12 cellular contexts compared by ENCODE assay signal in genomic region chr18:55376387-55376786, GRCh38.
DNase-seq lines count a peak whose midpoint lies in the region; ATAC-seq and TF ChIP-seq lines count a peak whose summit lies in the region.
"Had no signal": no experiment of that assay in that cellular context is flagged by ENCODE, and none has a peak within 500 bp of the region (broad histone marks: within the 10 kb centered on the region; RNA-seq: fewer than 3 reads in every experiment).

No MANE protein-coding gene starts in this region.

- no peak overlapping the region for H2AFZ ChIP-seq in OCI-LY7 (ENCODE audit: low read length)

- BruUV-seq in OCI-LY7 (replicated peaks; lab: Mats Ljungman, UMichigan): no TSS peak

- TF ChIP-seq EP300 in stomach (IDR thresholded peaks at IDR 0.05): no peak

- no peaks in the 10 kb centered on the region for H3K9me2 ChIP-seq in OCI-LY7 (ENCODE audit: insufficient read depth, low read length)

- 0 out of 2 replicates have a peak overlapping the region, but pooled peaks have one; percentile 9 for H3K4me2 ChIP-seq in OCI-LY7 (ENCODE audit: low read length)

- H3K4me1 ChIP-seq in OCI-LY7 (ENCODE audit: insufficient read depth, low read length, poor library complexity, severe bottlenecking) (no peaks in the 10 kb centered on the region), right atrium auricular region (no peaks in the 10 kb centered on the region), stomach (no peaks in the 10 kb centered on the region)
- H3K4me1 ChIP-seq: vagina had no signal

- no peak for DNase-seq in OCI-LY7 (ENCODE audit: low spot score)
- no peak for DNase-seq in stimulated activated CD4-positive, alpha-beta T cell treated with anti-CD3 and anti-CD28 coated beads, Interleukin-12 subunit alpha, Interleukin-12 subunit beta, amount 100 ng/mL, for 4 hours
- DNase-seq in DMS53 (lab: John Stamatoyannopoulos, UW): no peak
- DNase-seq in right atrium auricular region (ENCODE audit: low spot score): no peak
- DNase-seq in stomach: no peak
- DNase-seq: amniotic stem cell, NCI-H1694, SHP77 had no signal

- POLR2A ChIA-PET in OCI-LY7 (lab: Charles Lee): no interaction called here

- H3K36me3 ChIP-seq in OCI-LY7 (ENCODE audit: insufficient read depth, low read length): peaks cover 14% of the 10 kb centered on the region
- no peaks in the 10 kb centered on the region for H3K36me3 ChIP-seq in right atrium auricular region
- H3K36me3 ChIP-seq in stomach: no peaks in the 10 kb centered on the region
- H3K36me3 ChIP-seq: vagina had no signal

- intact Hi-C loops in OCI-LY7 (cut with micrococcal nuclease; ENCODE audit: unreplicated experiment): no loop called here
- intact Hi-C loops in stomach (cut with DNase I; ENCODE audit: low total_unique reads): no loop called here

- TF ChIP-seq CTCF in OCI-LY7 (conservative IDR thresholded peaks at IDR 0.05; ENCODE audit: low read length) (no peak), right atrium auricular region (IDR thresholded peaks at IDR 0.05) (no peak), stomach (IDR thresholded peaks at IDR 0.05) (no peak)

- H3K27ac ChIP-seq in OCI-LY7 (ENCODE audit: low read depth, low read length, poor library complexity, severe bottlenecking) (no peak overlapping the region), right atrium auricular region (no peak overlapping the region), stomach (no peak overlapping the region)
- H3K27ac ChIP-seq: vagina had no signal

- no peaks in the 10 kb centered on the region for H3K27me3 ChIP-seq in right atrium auricular region
- H3K27me3 ChIP-seq in stomach: no peaks in the 10 kb centered on the region
- H3K27me3 ChIP-seq: vagina had no signal

- TF ChIP-seq POLR2A in stomach (IDR thresholded peaks at IDR 0.05): no peak

- CTCF ChIA-PET in OCI-LY7 (lab: Charles Lee; ENCODE audit: unreplicated experiment): no interaction called here

- ATAC-seq in GM18517 (IDR thresholded peaks at IDR 0.05; ENCODE audit: unreplicated experiment) (peak; percentile 97), GM21367 (IDR thresholded peaks at IDR 0.05; ENCODE audit: unreplicated experiment) (peak; percentile 93), HG03060 (IDR thresholded peaks at IDR 0.05; ENCODE audit: low read depth, unreplicated experiment) (peak; percentile 91)

- peaks cover 31% of the 10 kb centered on the region for H3K79me2 ChIP-seq in OCI-LY7 (ENCODE audit: insufficient read depth, low read depth, low read length)

- H4K20me1 ChIP-seq in OCI-LY7 (ENCODE audit: insufficient read depth, low read length): no peaks in the 10 kb centered on the region

- 79 to 85% (median 83%) methylated on average over 2 of the region's 2 CpGs for WGBS in stomach, 5 donors

- no peak overlapping the region for H3K4me3 ChIP-seq in OCI-LY7 (ENCODE audit: low read depth, low read length, poor library complexity, severe bottlenecking)
- H3K4me3 ChIP-seq in right atrium auricular region: no peak overlapping the region
- H3K4me3 ChIP-seq in stomach: no peak overlapping the region
- H3K4me3 ChIP-seq: vagina had no signal

- H3K9me3 ChIP-seq in OCI-LY7 (ENCODE audit: low read length) (no peaks in the 10 kb centered on the region), right atrium auricular region (peaks cover 4 to 17% of the 10 kb centered on the region in 2 donors), stomach (peaks cover 0 to 6% (median 3%) of the 10 kb centered on the region in 4 donors)
- H3K9me3 ChIP-seq: vagina had no signal
